Comparison of ENCODE assay signal across 27 cellular contexts in the genomic region with DNA sequence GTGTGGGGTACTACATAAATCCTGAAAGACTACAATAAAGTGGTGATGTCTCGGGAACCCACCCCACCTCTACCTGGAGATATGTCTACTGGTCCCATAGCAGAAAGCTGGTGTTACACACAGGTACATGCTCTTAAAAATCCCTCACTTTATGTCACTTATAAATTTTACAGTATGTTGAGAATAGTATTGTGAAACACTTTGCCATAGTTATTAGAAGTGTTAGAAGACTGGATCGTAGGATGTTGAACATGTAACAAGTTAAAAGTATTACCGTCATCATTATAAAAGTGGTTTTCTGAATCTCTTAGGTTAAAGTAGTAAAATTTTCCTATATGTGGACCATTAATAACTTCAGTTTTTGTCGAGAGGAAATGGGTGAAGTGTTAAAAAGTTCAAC.
"Had no signal": no experiment of that assay in that cellular context is flagged by ENCODE, and none has a peak within 500 bp of the region (broad histone marks: within the 10 kb centered on the region; RNA-seq: fewer than 3 reads in every experiment).

No MANE protein-coding gene starts in this region.

- H3K27ac Mint-ChIP-seq: activated CD4-positive, alpha-beta memory T cell treated with anti-CD3 and anti-CD28 coated beads, Interleukin-2, amount 10 ng/mL, durations not matched to agents 7 days and 5 days; activated CD4-positive, alpha-beta T cell treated with anti-CD3 and anti-CD28 coated beads for 36 hours; activated naive CD4-positive, alpha-beta T cell treated with anti-CD3 and anti-CD28 coated beads for 36 hours; activated naive CD8-positive, alpha-beta T cell; activated T-helper 17 cell treated with anti-CD3 and anti-CD28 coated beads, Interleukin-2, amount 50 U/mL, for 72 hours; T-helper 17 cell had no signal

- H3K9me3 Mint-ChIP-seq: activated CD4-positive, alpha-beta memory T cell treated with anti-CD3 and anti-CD28 coated beads, Interleukin-2, amount 10 ng/mL, durations not matched to agents 7 days and 5 days; activated naive CD4-positive, alpha-beta T cell treated with anti-CD3 and anti-CD28 coated beads for 36 hours; activated T-helper 17 cell treated with anti-CD3 and anti-CD28 coated beads, Interleukin-2, amount 50 U/mL, for 72 hours; central memory CD8-positive, alpha-beta T cell had no signal

- H3K4me3 ChIP-seq: PC-9 had no signal

- FAIRE-seq: astrocyte had no signal

- H3K27ac ChIP-seq: PC-9, VCaP had no signal

- H3K4me1 Mint-ChIP-seq: activated CD4-positive, alpha-beta memory T cell treated with anti-CD3 and anti-CD28 coated beads, Interleukin-2, amount 10 ng/mL, durations not matched to agents 7 days and 5 days; activated T-helper 17 cell treated with anti-CD3 and anti-CD28 coated beads, Interleukin-2, amount 50 U/mL, for 72 hours had no signal

- ATAC-seq: activated CD4-positive, alpha-beta T cell treated with anti-CD3 and anti-CD28 coated beads for 36 hours; activated T-helper 17 cell treated with anti-CD3 and anti-CD28 coated beads, Interleukin-2, amount 50 U/mL, for 72 hours; T-helper 17 cell had no signal

- H2AFZ ChIP-seq: PC-9 had no signal

- H3K4me3 Mint-ChIP-seq: activated CD4-positive, alpha-beta memory T cell treated with anti-CD3 and anti-CD28 coated beads, Interleukin-2, amount 10 ng/mL, durations not matched to agents 7 days and 5 days; activated CD4-positive, alpha-beta T cell treated with anti-CD3 and anti-CD28 coated beads for 36 hours; activated naive CD4-positive, alpha-beta T cell treated with anti-CD3 and anti-CD28 coated beads for 36 hours; activated naive CD8-positive, alpha-beta T cell; activated T-helper 17 cell treated with anti-CD3 and anti-CD28 coated beads, Interleukin-2, amount 50 U/mL, for 72 hours; brain; central memory CD8-positive, alpha-beta T cell; T-helper 17 cell had no signal

- H3K4me2 ChIP-seq: PC-9 had no signal

- H3K27me3 Mint-ChIP-seq: activated CD4-positive, alpha-beta memory T cell treated with anti-CD3 and anti-CD28 coated beads, Interleukin-2, amount 10 ng/mL, durations not matched to agents 7 days and 5 days; activated CD4-positive, alpha-beta T cell treated with anti-CD3 and anti-CD28 coated beads for 36 hours; activated naive CD8-positive, alpha-beta T cell; activated T-helper 17 cell treated with anti-CD3 and anti-CD28 coated beads, Interleukin-2, amount 50 U/mL, for 72 hours; brain; central memory CD8-positive, alpha-beta T cell; T-helper 17 cell had no signal

- DNase-seq: activated CD4-positive, alpha-beta memory T cell treated with anti-CD3 and anti-CD28 coated beads, Interleukin-2, amount 10 ng/mL, durations not matched to agents 7 days and 5 days; activated CD4-positive, alpha-beta T cell treated with anti-CD3 and anti-CD28 coated beads for 36 hours; activated CD4-positive, alpha-beta T cell treated with anti-CD3 and anti-CD28 coated beads, Interleukin-2, amount 50 U/mL, for 1 hour; activated gamma-delta T cell; activated naive CD4-positive, alpha-beta T cell treated with anti-CD3 and anti-CD28 coated beads for 36 hours; activated T-cell treated with anti-CD3 and anti-CD28 coated beads for 4 hours; activated T-cell treated with anti-CD3 and anti-CD28 coated beads, Interleukin-2, amount 50 U/mL, for 48 hours; amygdala; Karpas-422; MM.1S; NCI-H1105; NCI-H1436; NCI-H1694 treated with DMSO at 0.1 percent for 48 hours; NCI-H2029 treated with DMSO at 0.1 percent for 48 hours; NCI-H345; NCI-H510A treated with DMSO at 0.1 percent for 48 hours; NCI-H69; PC-9; SIG-M5; T-helper 17 cell; T1000 had no signal
